In the genomic region with DNA sequence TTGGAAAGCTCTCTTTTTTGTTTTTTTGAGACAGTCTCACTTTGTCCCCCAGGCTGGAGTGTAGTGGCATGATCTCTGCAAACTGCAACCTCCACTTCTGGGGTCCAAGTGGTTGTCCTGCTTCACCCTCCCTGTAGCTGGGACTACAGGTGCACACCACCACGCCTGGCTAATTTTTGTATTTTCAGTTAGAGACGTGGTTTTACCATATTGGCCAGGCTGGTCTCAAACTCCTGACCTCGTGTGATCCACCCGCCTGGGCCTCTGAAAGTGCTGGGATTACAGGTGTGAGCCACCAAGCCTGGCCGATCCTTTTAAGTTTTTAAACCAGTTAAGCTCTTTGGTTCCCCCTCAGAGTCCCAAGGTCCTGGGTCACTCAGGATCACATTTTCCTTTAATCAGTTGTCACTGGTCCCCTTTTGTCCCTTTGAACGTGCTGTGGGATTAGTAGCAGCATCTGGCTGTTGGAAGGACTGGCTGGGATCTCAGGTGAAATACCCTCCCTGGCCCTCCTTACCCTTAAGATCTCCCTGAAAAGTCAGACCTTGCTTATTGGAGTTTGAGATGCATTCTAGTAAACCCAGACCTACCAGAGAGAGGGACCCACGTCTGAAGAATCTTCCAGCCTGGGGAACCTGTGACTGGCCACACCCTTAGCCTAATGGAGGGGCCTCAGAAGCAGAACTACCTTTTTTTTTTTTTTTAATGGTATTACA, we compare ENCODE assay signal across 9 cellular contexts. TPM values are rescaled to one million over a fixed set of nuclear protein-coding genes. Genes with fewer than 3 reads are reported as not detected.
DNase-seq lines count a peak whose midpoint lies in the region; ATAC-seq, FAIRE-seq and TF ChIP-seq lines count a peak whose summit lies in the region.
"Had no signal": no experiment of that assay in that cellular context is flagged by ENCODE, and none has a peak within 500 bp of the region (broad histone marks: within the 10 kb centered on the region; RNA-seq: fewer than 3 reads in every experiment).

No MANE protein-coding gene starts in this region.

- no peak overlapping the region for H3K27ac Mint-ChIP-seq in CD4-positive, alpha-beta T cell

- H3K9me3 ChIP-seq in CD4-positive, alpha-beta T cell (ENCODE audit: control insufficient read depth, low read length), result no peaks in the 10 kb centered on the region
- no peaks in the 10 kb centered on the region for H3K9me3 ChIP-seq in lower lobe of right lung
- H3K9me3 ChIP-seq in testis, result no peaks in the 10 kb centered on the region

- peak overlapping the region; percentile 46 for H3K27ac ChIP-seq in CD4-positive, alpha-beta T cell (ENCODE audit: low read depth, low read length)
- H3K27ac ChIP-seq in lower lobe of right lung (peak overlapping the region; percentile 99), testis (peak overlapping the region; percentile 35 to 96)

- H3K9me3 Mint-ChIP-seq in CD4-positive, alpha-beta T cell, result no peaks in the 10 kb centered on the region

- FAIRE-seq in D721Med (lab: Jason Lieb, UNC), result no peak
- FAIRE-seq: TTC549 had no signal

- H3K4me3 Mint-ChIP-seq in CD4-positive, alpha-beta T cell, result no peak overlapping the region

- no peak for TF ChIP-seq POLR2A in testis (IDR thresholded peaks at IDR 0.05)

- intact Hi-C loops in CD4-positive, alpha-beta T cell (cut with DNase I, micrococcal nuclease), result loop anchor here (1.0 to 5.0 kb wide), 4 partner anchors 10 to 35 kb away; no protein-coding TSS in a partner anchor
- intact Hi-C loops in lower lobe of right lung (cut with DNase I), result no loop called here
- intact Hi-C loops in testis (cut with DNase I; ENCODE audit: low total_unique reads), result no loop called here

- CTCF ChIA-PET in CD4-positive, alpha-beta T cell (lab: Charles Lee), result interaction anchor here (1.5 to 7.5 kb wide), 6 partner anchors 9 to 192 kb away, joined by 4 to 82 read pairs (median 10); a partner anchor contains a TSS

- POLR2A ChIA-PET in CD4-positive, alpha-beta T cell (lab: Charles Lee), result interaction anchor here (0.6 to 15.9 kb wide), 23 partner anchors 7 to 383 kb away, joined by 3 to 3042 read pairs (median 4); a partner anchor contains a TSS

- peaks cover 55% of the 10 kb centered on the region for H3K4me1 ChIP-seq in lower lobe of right lung
- peaks cover 20% of the 10 kb centered on the region for H3K4me1 ChIP-seq in testis

- WGBS in testis, 2 donors, result 18 to 38% methylated on average over 7 of the region's 7 CpGs

- H3K4me1 Mint-ChIP-seq in CD4-positive, alpha-beta T cell (ENCODE audit: low read depth), result peaks cover 57% of the 10 kb centered on the region

- peaks cover 4% of the 10 kb centered on the region for H3K36me3 Mint-ChIP-seq in CD4-positive, alpha-beta T cell (ENCODE audit: low read depth)

- H3K36me3 ChIP-seq in lower lobe of right lung (peaks cover 50% of the 10 kb centered on the region), testis (ENCODE audit: low read depth, missing control alignments) (no peaks in the 10 kb centered on the region)

- H3K4me3 ChIP-seq in cardiac fibroblast (replicated peaks in 1 of 2; ENCODE audit: low read depth in 2 of 2, low read length in 2 of 2) (peak overlapping the region; percentile 74 to 93), lower lobe of right lung (peak overlapping the region; percentile 71), testis (no peak overlapping the region)

- no peaks in the 10 kb centered on the region for H3K27me3 ChIP-seq in CD4-positive, alpha-beta T cell (ENCODE audit: control insufficient read depth, insufficient read depth, low read length)
- no peaks in the 10 kb centered on the region for H3K27me3 ChIP-seq in lower lobe of right lung (ENCODE audit: low read depth)
- no peaks in the 10 kb centered on the region for H3K27me3 ChIP-seq in testis

- peak; percentile 31 for ATAC-seq in CD4-positive, alpha-beta T cell (ENCODE audit: poor library complexity)
- ATAC-seq in GM19035 (IDR thresholded peaks at IDR 0.05; ENCODE audit: unreplicated experiment) (peak; percentile 39), HG03342 (IDR thresholded peaks at IDR 0.05; ENCODE audit: unreplicated experiment) (peak; percentile 27), lower lobe of right lung (peak; percentile 31 to 53)

- H3K27me3 Mint-ChIP-seq in CD4-positive, alpha-beta T cell, result no peaks in the 10 kb centered on the region

- no peak for TF ChIP-seq CTCF in CD4-positive, alpha-beta T cell (IDR thresholded peaks at IDR 0.05)
- TF ChIP-seq CTCF in cardiac fibroblast (IDR thresholded peaks at IDR 0.05; ENCODE audit: low read depth, low read length) (no peak), lower lobe of right lung (IDR thresholded peaks at IDR 0.05) (no peak), testis (IDR thresholded peaks at IDR 0.05) (no peak), D721Med (IDR thresholded peaks at IDR 0.05; ENCODE audit: insufficient read depth, missing control alignments) (no peak)

- DNase-seq in CD4-positive, alpha-beta T cell, result peak in 7 of 10 experiments; percentile 42 to 64 (median 47)
- DNase-seq in SIG-M5 treated with dmso at 0.1 percent for 504 hours (lab: John Stamatoyannopoulos, UW; ENCODE audit: unreplicated experiment), result peak; percentile 56
- DNase-seq in cardiac fibroblast (ENCODE audit: low read depth in 2 of 2), result peak; percentile 96
- no peak for DNase-seq in lower lobe of right lung
- no peak for DNase-seq in testis
- no peak for DNase-seq in D721Med (ENCODE audit: insufficient read length, low spot score)

RNA-seq across cellular contexts. Expression of a gene that starts 8.1 kb away (rescaled TPM):
- over 10,000 TPM; 31,509 to 32,316 TPM for total RNA-seq in CD4-positive, alpha-beta T cell
- 11,612 TPM for total RNA-seq in lower lobe of right lung
- 1,000 to 10,000 TPM; 8,109 to 9,314 TPM for total RNA-seq in testis
- polyA plus RNA-seq in testis (ENCODE audit: insufficient read depth, low read depth, low replicate concordance), result 26.7 TPM

RNA-seq across cellular contexts. Expression of a gene that starts 18.0 kb away (rescaled TPM):
- 10 to 100 TPM; 57.4 to 60.7 TPM for total RNA-seq in CD4-positive, alpha-beta T cell
- total RNA-seq in lower lobe of right lung (61.2 TPM), testis (100 to 1,000 TPM; 131 to 160 TPM)
- 127 TPM for polyA plus RNA-seq in testis (ENCODE audit: insufficient read depth, low read depth, low replicate concordance)

RNA-seq across cellular contexts. Expression of a gene that starts 51.2 kb away (rescaled TPM):
- 100 to 1,000 TPM; 236 to 238 TPM for total RNA-seq in CD4-positive, alpha-beta T cell
- total RNA-seq in lower lobe of right lung, result 98.7 TPM
- 100 to 1,000 TPM; 112 to 126 TPM for total RNA-seq in testis
- polyA plus RNA-seq in testis (ENCODE audit: insufficient read depth, low read depth, low replicate concordance), result 58.1 TPM

Comparison
In these comparisons a context has a peak if more than half of its experiments do, and no peak if none do; other contexts are left out.
1. DNase-seq: peak in CD4-positive, alpha-beta T cell (7 of 10), SIG-M5 treated with dmso at 0.1 percent for 504 hours (single experiment) and cardiac fibroblast (2 of 2); none in lower lobe of right lung (single experiment), testis (single experiment) and D721Med (single experiment).
2. H3K27ac ChIP-seq: peak in every context shown above with its lines; median percentile 99 in lower lobe of right lung; 66 in testis; 46 in CD4-positive, alpha-beta T cell.
3. H3K4me3 ChIP-seq: peak in cardiac fibroblast (2 of 2) and lower lobe of right lung (single experiment); none in testis (0 of 2).
4. intact Hi-C loops: an anchor here in CD4-positive, alpha-beta T cell (1.0 to 5.0 kb wide); none called in lower lobe of right lung and testis.
5. Peak in every context shown above with its lines, with median percentiles within 50 percentile points of each other: ATAC-seq.